In genomic region chr11:62677160-62677559, GRCh38 we compare ENCODE assay signal across 12 cellular contexts. TPM values are rescaled to one million over a fixed set of nuclear protein-coding genes. Genes with fewer than 3 reads are reported as not detected.
A peak's percentile ranks its signal among the peaks of the same experiment; 100 is the strongest.
DNase-seq lines count a peak whose midpoint lies in the region; ATAC-seq, FAIRE-seq and TF ChIP-seq lines count a peak whose summit lies in the region.
"Had no signal": no experiment of that assay in that cellular context is flagged by ENCODE, and none has a peak within 500 bp of the region (broad histone marks: within the 10 kb centered on the region; RNA-seq: fewer than 3 reads in every experiment).

No MANE protein-coding gene starts in this region.

- ATAC-seq in A549, result no peak
- ATAC-seq: Panc1 had no signal

- H3K36me3 Mint-ChIP-seq in CD8-positive, alpha-beta memory T cell, result peaks cover 0 to 50% (median 2%) of the 10 kb centered on the region in 3 donors

- no peak overlapping the region for H3K4me3 ChIP-seq in A549
- no peak overlapping the region for H3K4me3 ChIP-seq in CD8-positive, alpha-beta memory T cell (ENCODE audit: low read length)
- no peak overlapping the region for H3K4me3 ChIP-seq in WERI-Rb-1 (ENCODE audit: low read depth, low read length)
- no peak overlapping the region for H3K4me3 ChIP-seq in keratinocyte (ENCODE audit: control insufficient read depth in 2 of 3, extremely low read depth in 1 of 3, insufficient read depth in 2 of 3, low read depth in 1 of 3, low read length in 3 of 3)
- no peak overlapping the region for H3K4me3 ChIP-seq in thyroid gland (replicated peaks in 1 of 3)
- H3K4me3 ChIP-seq: adrenal gland had no signal

- DNase-seq in A549 (ENCODE audit: low read depth in 1 of 2, low spot score in 1 of 2) (no peak), WERI-Rb-1 (no peak), keratinocyte (ENCODE audit: low read depth, low spot score) (no peak), thyroid gland (no peak), ureter (ENCODE audit: low spot score) (no peak), H4 (ENCODE audit: low spot score) (no peak), COLO668 (lab: John Stamatoyannopoulos, UW; ENCODE audit: unreplicated experiment) (no peak)
- DNase-seq in CD8-positive, alpha-beta memory T cell, result no peak
- DNase-seq: adrenal gland; NCI-H187; stimulated activated naive CD4-positive, alpha-beta T cell treated with Interleukin-2 at 50 U/mL for 16 hours had no signal

- no peaks in the 10 kb centered on the region for H3K9me3 Mint-ChIP-seq in CD8-positive, alpha-beta memory T cell

- CTCF ChIA-PET in A549 (lab: Yijun Ruan, JAX), result interaction anchor here (1.1 to 9.0 kb wide), 4 partner anchors 10 to 65 kb away, joined by 3 to 72 read pairs (median 4); partner anchors contain the start of genes EML3 and LRRN4CL
- CTCF ChIA-PET in CD8-positive, alpha-beta memory T cell (lab: Charles Lee), result interaction anchor here (0.8 to 4.3 kb wide), 7 partner anchors 9 to 252 kb away, joined by 3 to 17 read pairs (median 4); partner anchors contain the start of genes B3GAT3, C11orf98, CSKMT and TUT1

- H3K9me3 ChIP-seq in A549 (no peaks in the 10 kb centered on the region), WERI-Rb-1 (ENCODE audit: severe bottlenecking) (no peaks in the 10 kb centered on the region), keratinocyte (ENCODE audit: control insufficient read depth, low read depth, low read length) (no peaks in the 10 kb centered on the region), thyroid gland (no peaks in the 10 kb centered on the region)
- no peaks in the 10 kb centered on the region for H3K9me3 ChIP-seq in CD8-positive, alpha-beta memory T cell (ENCODE audit: low read length)
- H3K9me3 ChIP-seq: adrenal gland had no signal

- peak overlapping the region; percentile 79 to 92 (median 90) for H3K4me3 Mint-ChIP-seq in CD8-positive, alpha-beta memory T cell

- H3K4me2 ChIP-seq in A549, result 0 out of 3 replicates have a peak overlapping the region, but pooled peaks have one; percentile 90
- no peak overlapping the region for H3K4me2 ChIP-seq in keratinocyte (ENCODE audit: control insufficient read depth, extremely low read depth, insufficient read depth, low read depth, low read length)

- no peak overlapping the region for H3K9ac ChIP-seq in keratinocyte (ENCODE audit: control insufficient read depth, extremely low read depth, insufficient read depth, low read length)

- peak overlapping the region in 7 of 8 donors; percentile 89 to 98 (median 93) for H3K27ac Mint-ChIP-seq in CD8-positive, alpha-beta memory T cell

- 88% methylated on average over 5 of the region's 5 CpGs for WGBS in A549 (ENCODE audit: missing lambda C conversion rate)
- WGBS in thyroid gland, 2 donors, result 80 to 83% methylated on average over 5 of the region's 5 CpGs

- peaks cover 31 to 50% (median 49%) of the 10 kb centered on the region in 3 donors for H3K4me1 Mint-ChIP-seq in CD8-positive, alpha-beta memory T cell

- no peak overlapping the region for H2AFZ ChIP-seq in keratinocyte (ENCODE audit: control insufficient read depth, low read length)

- FAIRE-seq in A549 (lab: Jason Lieb, UNC) (no peak), keratinocyte (lab: Jason Lieb, UNC) (no peak)

- H3K27ac ChIP-seq in A549 (no peak overlapping the region), WERI-Rb-1 (peak overlapping the region; percentile 39; the same call in 1 of the 2 replicates), keratinocyte (ENCODE audit: control insufficient read depth, insufficient read depth, low read length) (peak overlapping the region; percentile 14), thyroid gland (no peak overlapping the region)
- no peak overlapping the region for H3K27ac ChIP-seq in CD8-positive, alpha-beta memory T cell (ENCODE audit: low read depth, low read length)

- no peak for TF ChIP-seq CTCF in A549 (IDR thresholded peaks at IDR 0.05)
- no peak for TF ChIP-seq CTCF in WERI-Rb-1 (IDR thresholded peaks at IDR 0.05; ENCODE audit: low read depth, low read length)
- no peak for TF ChIP-seq CTCF in keratinocyte (optimal IDR thresholded peaks at IDR 0.05 in 1 of 3, IDR thresholded peaks at IDR 0.05 in 1 of 3, conservative IDR thresholded peaks at IDR 0.05 in 1 of 3; ENCODE audit: extremely low read depth in 1 of 3, insufficient read depth in 2 of 3, low read length in 3 of 3)
- TF ChIP-seq CTCF in thyroid gland (IDR thresholded peaks at IDR 0.05), result no peak

- H3K27me3 ChIP-seq in CD8-positive, alpha-beta memory T cell (ENCODE audit: insufficient read depth, low read length, poor library complexity, severe bottlenecking), result no peaks in the 10 kb centered on the region
- H3K27me3 ChIP-seq in WERI-Rb-1 (ENCODE audit: insufficient read depth, low read depth, severe bottlenecking) (no peaks in the 10 kb centered on the region), keratinocyte (ENCODE audit: control insufficient read depth, extremely low read depth, insufficient read depth, low read length) (no peaks in the 10 kb centered on the region), thyroid gland (no peaks in the 10 kb centered on the region)
- H3K27me3 ChIP-seq: adrenal gland had no signal

- peaks cover 36% of the 10 kb centered on the region for H3K79me2 ChIP-seq in keratinocyte (ENCODE audit: control insufficient read depth, insufficient read depth, low read length)

- no peaks in the 10 kb centered on the region for H3K27me3 Mint-ChIP-seq in CD8-positive, alpha-beta memory T cell

- TF ChIP-seq EP300 in A549 (IDR thresholded peaks at IDR 0.05), result no peak

- dilution Hi-C loops in keratinocyte (cut with MboI; ENCODE audit: extremely low pct_ligation_motif_present, low sequenced_read_pairs), result no loop called here

- H3K4me1 ChIP-seq in A549, result peaks cover 30% of the 10 kb centered on the region
- H3K4me1 ChIP-seq in CD8-positive, alpha-beta memory T cell (ENCODE audit: insufficient read depth, low read length), result peaks cover 33% of the 10 kb centered on the region
- H3K4me1 ChIP-seq in keratinocyte (ENCODE audit: control insufficient read depth, extremely low read depth, insufficient read depth, low read length), result peaks cover 20% of the 10 kb centered on the region
- H3K4me1 ChIP-seq in thyroid gland, result peaks cover 13 to 32% of the 10 kb centered on the region in 2 donors

- intact Hi-C loops in thyroid gland (cut with DNase I), result no loop called here

- no peak for TF ChIP-seq POLR2A in A549 (IDR thresholded peaks at IDR 0.05; ENCODE audit: low read length)
- no peak for TF ChIP-seq POLR2A in thyroid gland (IDR thresholded peaks at IDR 0.05)

- no peak for TF ChIP-seq RAD21 in A549 (conservative IDR thresholded peaks at IDR 0.05 in 1 of 2, IDR thresholded peaks at IDR 0.05 in 1 of 2)

- no peaks in the 10 kb centered on the region for H4K20me1 ChIP-seq in keratinocyte (ENCODE audit: control insufficient read depth, extremely low read depth, insufficient read depth, low read length)

- POLR2A ChIA-PET in A549 (lab: Yijun Ruan, JAX), result interaction anchor here (0.6 to 1.8 kb wide), 5 partner anchors 10 to 109 kb away, joined by 3 to 11 read pairs (median 6); partner anchors contain the start of genes C11orf98, CSKMT, HNRNPUL2 and INTS5
- POLR2A ChIA-PET in CD8-positive, alpha-beta memory T cell (lab: Charles Lee), result interaction anchor here (2.1 kb wide), 1 partner anchor 12 kb away, joined by 14 read pairs; the partner anchor contains the start of genes C11orf98 and CSKMT

- H3K9me1 ChIP-seq in keratinocyte (ENCODE audit: control insufficient read depth, extremely low read depth, insufficient read depth, low read length), result no peaks in the 10 kb centered on the region

- H3K36me3 ChIP-seq in CD8-positive, alpha-beta memory T cell (ENCODE audit: insufficient read depth, low read length), result peaks cover 9% of the 10 kb centered on the region
- H3K36me3 ChIP-seq in WERI-Rb-1 (peaks cover 56% of the 10 kb centered on the region), keratinocyte (ENCODE audit: control insufficient read depth in 2 of 2, extremely low read depth in 1 of 2, insufficient read depth in 2 of 2, low read length in 2 of 2) (peaks cover 11 to 19% of the 10 kb centered on the region in 2 experiments), thyroid gland (peaks cover 12% of the 10 kb centered on the region in 2 donors)

RNA-seq across cellular contexts. Expression of gene UBXN1, which starts 1.7 kb away (rescaled TPM):
- polyA plus RNA-seq in A549 (2011; rRNA removed), result 56.8 and 120 TPM in 2 replicates
- polyA plus RNA-seq in A549 (2012; cell fraction: cytosol; rRNA removed), result 118 and 146 TPM in 2 replicates
- polyA plus RNA-seq in A549 (2012; cell fraction: nucleus; rRNA removed), result 131 and 147 TPM in 2 replicates
- 110 to 117 TPM (median 117 TPM) in 3 replicates for polyA plus RNA-seq in A549 (2017; fragmentation: RNase III; extraction: RNeasy Plus Mini Kit Qiagen cat#74134 plus additional on column Dnase treatment)
- polyA minus RNA-seq in A549 (2011; rRNA and poly(A)+ RNA removed), result 34.3 and 36.1 TPM in 2 replicates
- 100 to 1,000 TPM; 142 to 143 TPM for total RNA-seq in CD8-positive, alpha-beta memory T cell
- 164 TPM for polyA plus RNA-seq in CD8-positive, alpha-beta memory T cell
- polyA plus RNA-seq in keratinocyte, result 45.9 to 72.5 TPM (median 58.5 TPM) in 3 replicates
- polyA plus RNA-seq in keratinocyte (2011; ENCODE audit: low read depth), result 218 TPM
- polyA plus RNA-seq in keratinocyte (2011; cell fraction: cytosol; rRNA removed), result 28.0 and 74.7 TPM in 2 replicates
- 57.9 and 65.7 TPM in 2 replicates for polyA plus RNA-seq in keratinocyte (2011; cell fraction: nucleus; rRNA removed)
- polyA plus RNA-seq in keratinocyte (2012; ENCODE audit: low replicate concordance), result 84.5 and 88.7 TPM in 2 replicates
- polyA minus RNA-seq in keratinocyte, result 17.8 to 26.4 TPM (median 22.8 TPM) in 3 replicates
- 51.8 TPM for polyA minus RNA-seq in keratinocyte (2011; cell fraction: cytosol; rRNA and poly(A)+ RNA removed)
- 13.4 and 15.9 TPM in 2 replicates for polyA minus RNA-seq in keratinocyte (2011; cell fraction: nucleus; rRNA and poly(A)+ RNA removed)
- total RNA-seq in thyroid gland, result 100 to 1,000 TPM; 120 to 184 (median 149) TPM
- 90.5 TPM for total RNA-seq in ureter
- total RNA-seq in H4 (2014; rRNA removed; shearing (Covaris generic)), result 93.7 and 110 TPM in 2 replicates

RNA-seq across cellular contexts. Expression of gene LBHD1, which starts 5.1 kb away (rescaled TPM):
- polyA plus RNA-seq in A549 (2011; rRNA removed) (4.1 and 5.3 TPM in 2 replicates), A549 (2017; fragmentation: RNase III; extraction: RNeasy Plus Mini Kit Qiagen cat#74134 plus additional on column Dnase treatment) (4.9 to 8.3 TPM (median 6.8 TPM) in 3 replicates), keratinocyte (3.8 to 5.3 TPM (median 4.9 TPM) in 3 replicates)
- polyA plus RNA-seq in A549 (2012; cell fraction: cytosol; rRNA removed), result 4.1 and 4.2 TPM in 2 replicates
- polyA plus RNA-seq in A549 (2012; cell fraction: nucleus; rRNA removed), result 8.5 and 12.3 TPM in 2 replicates
- 5.3 and 5.9 TPM in 2 replicates for polyA minus RNA-seq in A549 (2011; rRNA and poly(A)+ RNA removed)
- total RNA-seq in CD8-positive, alpha-beta memory T cell, result 10 to 100 TPM; 22.6 to 22.9 TPM
- polyA plus RNA-seq in CD8-positive, alpha-beta memory T cell, result 7.6 TPM
- polyA plus RNA-seq in keratinocyte (2011; ENCODE audit: low read depth), result 0.27 TPM
- polyA plus RNA-seq in keratinocyte (2011; cell fraction: cytosol; rRNA removed), result 1.7 and 1.8 TPM in 2 replicates
- polyA plus RNA-seq in keratinocyte (2011; cell fraction: nucleus; rRNA removed), result 19.4 and 20.1 TPM in 2 replicates
- polyA plus RNA-seq in keratinocyte (2012; ENCODE audit: low replicate concordance), result 0.86 and 2.6 TPM in 2 replicates
- 2.0 to 4.9 TPM (median 3.5 TPM) in 3 replicates for polyA minus RNA-seq in keratinocyte
- 4.2 TPM for polyA minus RNA-seq in keratinocyte (2011; cell fraction: cytosol; rRNA and poly(A)+ RNA removed)
- 3.5 and 6.0 TPM in 2 replicates for polyA minus RNA-seq in keratinocyte (2011; cell fraction: nucleus; rRNA and poly(A)+ RNA removed)
- total RNA-seq in thyroid gland (10 to 100 TPM in 2 of 4 donors, 1 to 10 TPM in 2; 5.8 to 15.5 (median 9.3) TPM), ureter (9.8 TPM)
- 3.7 and 5.1 TPM in 2 replicates for total RNA-seq in H4 (2014; rRNA removed; shearing (Covaris generic))

RNA-seq across cellular contexts. Expression of gene UQCC3, which starts 5.7 kb away (rescaled TPM):
- polyA plus RNA-seq in A549 (2011; rRNA removed) (13.9 and 20.2 TPM in 2 replicates), A549 (2017; fragmentation: RNase III; extraction: RNeasy Plus Mini Kit Qiagen cat#74134 plus additional on column Dnase treatment) (27.8 to 31.1 TPM (median 28.7 TPM) in 3 replicates), keratinocyte (8.3 to 11.7 TPM (median 8.6 TPM) in 3 replicates)
- 68.2 and 84.4 TPM in 2 replicates for polyA plus RNA-seq in A549 (2012; cell fraction: cytosol; rRNA removed)
- polyA plus RNA-seq in A549 (2012; cell fraction: nucleus; rRNA removed), result 27.7 and 28.6 TPM in 2 replicates
- 3.7 and 4.3 TPM in 2 replicates for polyA minus RNA-seq in A549 (2011; rRNA and poly(A)+ RNA removed)
- 1 to 10 TPM; 7.1 to 7.5 TPM for total RNA-seq in CD8-positive, alpha-beta memory T cell
- 11.2 TPM for polyA plus RNA-seq in CD8-positive, alpha-beta memory T cell
- polyA plus RNA-seq in keratinocyte (2011; ENCODE audit: low read depth), result 4.1 TPM
- polyA plus RNA-seq in keratinocyte (2011; cell fraction: cytosol; rRNA removed), result 2.4 and 7.8 TPM in 2 replicates
- 2.1 and 2.8 TPM in 2 replicates for polyA plus RNA-seq in keratinocyte (2011; cell fraction: nucleus; rRNA removed)
- 6.2 and 15.0 TPM in 2 replicates for polyA plus RNA-seq in keratinocyte (2012; ENCODE audit: low replicate concordance)
- polyA minus RNA-seq in keratinocyte, result 1.0 to 2.2 TPM (median 1.5 TPM) in 3 replicates
- 10.0 TPM for polyA minus RNA-seq in keratinocyte (2011; cell fraction: cytosol; rRNA and poly(A)+ RNA removed)
- polyA minus RNA-seq in keratinocyte (2011; cell fraction: nucleus; rRNA and poly(A)+ RNA removed), result 0.53 and 2.0 TPM in 2 replicates
- total RNA-seq in thyroid gland (10 to 100 TPM in 2 of 4 donors, 1 to 10 TPM in 2; 5.7 to 10.6 (median 8.1) TPM), ureter (6.6 TPM)
- 9.1 and 12.2 TPM in 2 replicates for total RNA-seq in H4 (2014; rRNA removed; shearing (Covaris generic))

RNA-seq across cellular contexts. Expression of gene CSKMT, which starts 12.0 kb away (rescaled TPM):
- polyA plus RNA-seq in A549 (2011; rRNA removed), result 5.4 and 5.7 TPM in 2 replicates
- 18.1 and 19.7 TPM in 2 replicates for polyA plus RNA-seq in A549 (2012; cell fraction: cytosol; rRNA removed)
- polyA plus RNA-seq in A549 (2012; cell fraction: nucleus; rRNA removed), result 24.2 and 48.6 TPM in 2 replicates
- polyA plus RNA-seq in A549 (2017; fragmentation: RNase III; extraction: RNeasy Plus Mini Kit Qiagen cat#74134 plus additional on column Dnase treatment), result 12.9 to 18.2 TPM (median 14.3 TPM) in 3 replicates
- 57.7 and 196 TPM in 2 replicates for polyA minus RNA-seq in A549 (2011; rRNA and poly(A)+ RNA removed)
- total RNA-seq in CD8-positive, alpha-beta memory T cell, result 10 to 100 TPM; 43.1 to 48.3 TPM
- 3.6 TPM for polyA plus RNA-seq in CD8-positive, alpha-beta memory T cell
- 4.0 to 4.5 TPM (median 4.2 TPM) in 3 replicates for polyA plus RNA-seq in keratinocyte
- 0.69 TPM for polyA plus RNA-seq in keratinocyte (2011; ENCODE audit: low read depth)
- polyA plus RNA-seq in keratinocyte (2011; cell fraction: cytosol; rRNA removed), result 1.3 TPM in 2 replicates
- 7.0 and 7.8 TPM in 2 replicates for polyA plus RNA-seq in keratinocyte (2011; cell fraction: nucleus; rRNA removed)
- polyA plus RNA-seq in keratinocyte (2012; ENCODE audit: low replicate concordance), result 5.7 and 13.4 TPM in 2 replicates
- polyA minus RNA-seq in keratinocyte, result 5.4 to 11.3 TPM (median 11.2 TPM) in 3 replicates
- 150 TPM for polyA minus RNA-seq in keratinocyte (2011; cell fraction: cytosol; rRNA and poly(A)+ RNA removed)
- 13.4 and 25.7 TPM in 2 replicates for polyA minus RNA-seq in keratinocyte (2011; cell fraction: nucleus; rRNA and poly(A)+ RNA removed)
- total RNA-seq in thyroid gland, result 10 to 100 TPM in 1 of 4 donors, 1 to 10 TPM in 2, under 1 TPM in 1; 0.83 to 13.5 (median 5.7) TPM
- total RNA-seq in ureter, result 20.7 TPM
- total RNA-seq in H4 (2014; rRNA removed; shearing (Covaris generic)), result 7.0 and 8.4 TPM in 2 replicates

RNA-seq across cellular contexts. Expression of gene C11orf98, which starts 12.2 kb away (rescaled TPM):
- 89.1 and 91.7 TPM in 2 replicates for polyA plus RNA-seq in A549 (2011; rRNA removed)
- 111 and 131 TPM in 2 replicates for polyA plus RNA-seq in A549 (2012; cell fraction: cytosol; rRNA removed)
- 56.0 and 81.5 TPM in 2 replicates for polyA plus RNA-seq in A549 (2012; cell fraction: nucleus; rRNA removed)
- 128 to 161 TPM (median 140 TPM) in 3 replicates for polyA plus RNA-seq in A549 (2017; fragmentation: RNase III; extraction: RNeasy Plus Mini Kit Qiagen cat#74134 plus additional on column Dnase treatment)
- polyA minus RNA-seq in A549 (2011; rRNA and poly(A)+ RNA removed), result 8.9 and 9.6 TPM in 2 replicates
- total RNA-seq in CD8-positive, alpha-beta memory T cell, result 100 to 1,000 TPM; 178 to 182 TPM
- polyA plus RNA-seq in CD8-positive, alpha-beta memory T cell, result 118 TPM
- 58.9 to 81.5 TPM (median 76.5 TPM) in 3 replicates for polyA plus RNA-seq in keratinocyte
- 147 TPM for polyA plus RNA-seq in keratinocyte (2011; ENCODE audit: low read depth)
- polyA plus RNA-seq in keratinocyte (2011; cell fraction: cytosol; rRNA removed), result 57.1 and 61.6 TPM in 2 replicates
- 33.8 and 34.3 TPM in 2 replicates for polyA plus RNA-seq in keratinocyte (2011; cell fraction: nucleus; rRNA removed)
- polyA plus RNA-seq in keratinocyte (2012; ENCODE audit: low replicate concordance), result 85.2 and 112 TPM in 2 replicates
- polyA minus RNA-seq in keratinocyte, result 5.6 to 8.9 TPM (median 7.2 TPM) in 3 replicates
- polyA minus RNA-seq in keratinocyte (2011; cell fraction: cytosol; rRNA and poly(A)+ RNA removed), result 13.0 TPM
- polyA minus RNA-seq in keratinocyte (2011; cell fraction: nucleus; rRNA and poly(A)+ RNA removed), result 4.4 and 5.0 TPM in 2 replicates
- total RNA-seq in thyroid gland, result 10 to 100 TPM; 24.1 to 34.5 (median 29.6) TPM
- 52.6 TPM for total RNA-seq in ureter
- 100 and 130 TPM in 2 replicates for total RNA-seq in H4 (2014; rRNA removed; shearing (Covaris generic))

Comparison
In these comparisons a context has a peak if more than half of its experiments do, and no peak if none do; other contexts are left out.
1. H3K27ac ChIP-seq: peak in WERI-Rb-1 (single experiment) and keratinocyte (single experiment); none in A549 (0 of 2), CD8-positive, alpha-beta memory T cell (single experiment) and thyroid gland (0 of 3).